3 cellular contexts compared by ENCODE assay signal in genomic region chr6:75382634-75382900, GRCh38.
TF ChIP-seq lines count a peak whose summit lies in the region.

No MANE protein-coding gene starts in this region.

TF ChIP-seq in SK-N-SH, 30 proteins besides CTCF, POLR2A, EP300 and RAD21 (continued from another document):
- TF ChIP-seq REST (IDR thresholded peaks at IDR 0.05; ENCODE audit: low read depth, low read length) (no peak), FOXJ3 (CRISPR knock-in tag; IDR thresholded peaks at IDR 0.05) (no peak), ZBTB33 (IDR thresholded peaks at IDR 0.05; ENCODE audit: borderline replicate concordance, low read depth) (no peak), POLR2AphosphoS5 (IDR thresholded peaks at IDR 0.05; ENCODE audit: low read depth, low read length) (no peak), YY1 (IDR thresholded peaks at IDR 0.05; ENCODE audit: low read depth) (no peak), USF2 (IDR thresholded peaks at IDR 0.05; ENCODE audit: borderline replicate concordance, low read depth, low read length) (no peak), TCF12 (IDR thresholded peaks at IDR 0.05) (no peak)

TF ChIP-seq in SK-N-SH treated with all-trans-retinoic acid at 6 μM for 48 hours, 23 proteins besides CTCF, POLR2A, EP300 and RAD21 (continued from another document):
- TF ChIP-seq POU6F1 (CRISPR knock-in tag; IDR thresholded peaks at IDR 0.05; ENCODE audit: borderline replicate concordance, low read depth) (no peak), ZNF565 (CRISPR knock-in tag; conservative IDR thresholded peaks at IDR 0.05; ENCODE audit: low read depth) (no peak), ISL1 (CRISPR knock-in tag; IDR thresholded peaks at IDR 0.05) (no peak), TOX (CRISPR knock-in tag; IDR thresholded peaks at IDR 0.05; ENCODE audit: borderline replicate concordance) (no peak), PATZ1 (CRISPR knock-in tag; IDR thresholded peaks at IDR 0.05; ENCODE audit: borderline replicate concordance) (no peak), SNAI2 (CRISPR knock-in tag; IDR thresholded peaks at IDR 0.05) (no peak), PPARA (CRISPR knock-in tag; IDR thresholded peaks at IDR 0.05; ENCODE audit: borderline replicate concordance) (no peak)

TF ChIP-seq in GM12878, 131 proteins besides CTCF, POLR2A, EP300 and RAD21 (continued from another document):
- TF ChIP-seq REST (IDR thresholded peaks at IDR 0.05; ENCODE audit: low read depth, low read length) = no peak
- TF ChIP-seq STAT1 (conservative IDR thresholded peaks at IDR 0.05) = no peak
- TF ChIP-seq IRF4 (IDR thresholded peaks at IDR 0.05; ENCODE audit: low read depth, low read length) = no peak
- TF ChIP-seq ZSCAN29 (IDR thresholded peaks at IDR 0.05) = no peak
- TF ChIP-seq YBX1 (IDR thresholded peaks at IDR 0.05) = no peak
- no peak for TF ChIP-seq ZBTB33 (IDR thresholded peaks at IDR 0.05)
